ENCODE assay signal across 8 cellular contexts in genomic region chrX:135086197-135086854, GRCh38. TPM values are rescaled to one million over a fixed set of nuclear protein-coding genes. Genes with fewer than 3 reads are reported as not detected.
DNase-seq lines count a peak whose midpoint lies in the region; ATAC-seq and TF ChIP-seq lines count a peak whose summit lies in the region.

No MANE protein-coding gene starts in this region.

- CTCF ChIA-PET in activated naive CD4-positive, alpha-beta T cell treated with anti-CD3 and anti-CD28 coated beads for 36 hours (lab: Charles Lee), result interaction anchor here (0.6 to 2.1 kb wide), 9 partner anchors 10 to 129 kb away, joined by 3 to 11 read pairs (median 3); no protein-coding TSS in a partner anchor

- no peak overlapping the region for H3K27ac Mint-ChIP-seq in activated naive CD4-positive, alpha-beta T cell treated with anti-CD3 and anti-CD28 coated beads for 36 hours
- no peak overlapping the region for H3K27ac Mint-ChIP-seq in glutamatergic neuron (ENCODE audit: unreplicated experiment)

- no peaks in the 10 kb centered on the region for H3K9me3 Mint-ChIP-seq in activated naive CD4-positive, alpha-beta T cell treated with anti-CD3 and anti-CD28 coated beads for 36 hours
- H3K9me3 Mint-ChIP-seq in glutamatergic neuron (ENCODE audit: unreplicated experiment), result no peaks in the 10 kb centered on the region

- H3K4me3 Mint-ChIP-seq in activated naive CD4-positive, alpha-beta T cell treated with anti-CD3 and anti-CD28 coated beads for 36 hours, result no peak overlapping the region
- H3K4me3 Mint-ChIP-seq in glutamatergic neuron (ENCODE audit: unreplicated experiment), result peak overlapping the region; percentile 38

- ATAC-seq in GM19467 (IDR thresholded peaks at IDR 0.05; ENCODE audit: unreplicated experiment) (peak; percentile 85), HG03565 (IDR thresholded peaks at IDR 0.05; ENCODE audit: unreplicated experiment) (peak; percentile 64)

- TF ChIP-seq CTCF in glutamatergic neuron (IDR thresholded peaks at IDR 0.05; ENCODE audit: partially characterized antibody, unreplicated experiment), result peak; percentile 31

- no peaks in the 10 kb centered on the region for H3K27me3 Mint-ChIP-seq in activated naive CD4-positive, alpha-beta T cell treated with anti-CD3 and anti-CD28 coated beads for 36 hours (ENCODE audit: low read depth)
- H3K27me3 Mint-ChIP-seq in glutamatergic neuron (ENCODE audit: unreplicated experiment), result peaks cover 2% of the 10 kb centered on the region

- intact Hi-C loops in activated naive CD4-positive, alpha-beta T cell treated with anti-CD3 and anti-CD28 coated beads for 36 hours (cut with micrococcal nuclease), result loop anchor here (1.0 to 5.0 kb wide), 4 partner anchors 34 to 121 kb away; partner anchors contain the start of genes RTL8A and RTL8B
- intact Hi-C loops in posterior vena cava (cut with DNase I), result loop anchor here in 1 of 2 donors (5.0 kb wide), 1 partner anchor 124 kb away; no protein-coding TSS in a partner anchor

- peaks cover 3% of the 10 kb centered on the region for H3K4me1 Mint-ChIP-seq in activated naive CD4-positive, alpha-beta T cell treated with anti-CD3 and anti-CD28 coated beads for 36 hours (ENCODE audit: low read depth)
- peaks cover 4% of the 10 kb centered on the region for H3K4me1 Mint-ChIP-seq in glutamatergic neuron (ENCODE audit: low read depth, unreplicated experiment)

- no peaks in the 10 kb centered on the region for H3K36me3 Mint-ChIP-seq in activated naive CD4-positive, alpha-beta T cell treated with anti-CD3 and anti-CD28 coated beads for 36 hours (ENCODE audit: low read depth)
- H3K36me3 Mint-ChIP-seq in glutamatergic neuron (ENCODE audit: unreplicated experiment), result no peaks in the 10 kb centered on the region

- peak; percentile 39 for DNase-seq in Daoy (ENCODE audit: low read depth)
- peak; percentile 75 for DNase-seq in NCI-H774 (lab: John Stamatoyannopoulos, UW)
- peak; percentile 58 for DNase-seq in activated naive CD4-positive, alpha-beta T cell treated with anti-CD3 and anti-CD28 coated beads for 36 hours
- no peak for DNase-seq in glutamatergic neuron
- peak; percentile 75 for DNase-seq in renal cortical epithelial cell (ENCODE audit: low read depth)
- no peak for DNase-seq in posterior vena cava (ENCODE audit: low spot score)

RNA-seq across cellular contexts. Expression of gene SMIM10L2B, which starts 12.2 kb away (rescaled TPM):
- 0.29 TPM in 1 of 2 replicates, not detected in the other for total RNA-seq in Daoy (2014; rRNA removed; shearing (Covaris generic))
- under 1 TPM; 0.10 to 0.20 TPM for total RNA-seq in activated naive CD4-positive, alpha-beta T cell treated with anti-CD3 and anti-CD28 coated beads for 36 hours
- 10.5 TPM for total RNA-seq in glutamatergic neuron (ENCODE audit: unreplicated experiment)
- 1.1 and 2.1 TPM in 2 replicates for total RNA-seq in renal cortical epithelial cell
- 1 to 10 TPM; 1.7 to 3.2 TPM for total RNA-seq in posterior vena cava

RNA-seq across cellular contexts. Expression of gene ETDB, which starts 34.0 kb away (rescaled TPM):
- total RNA-seq in Daoy (2014; rRNA removed; shearing (Covaris generic)), result not detected in 2 replicates
- total RNA-seq in activated naive CD4-positive, alpha-beta T cell treated with anti-CD3 and anti-CD28 coated beads for 36 hours, result not detected
- total RNA-seq in glutamatergic neuron (ENCODE audit: unreplicated experiment) (not detected), renal cortical epithelial cell (not detected in 2 replicates), posterior vena cava (not detected)

RNA-seq across cellular contexts. Expression of gene RTL8A, which starts 34.4 kb away (rescaled TPM):
- 1.2 and 9.8 TPM in 2 replicates for total RNA-seq in Daoy (2014; rRNA removed; shearing (Covaris generic))
- total RNA-seq in activated naive CD4-positive, alpha-beta T cell treated with anti-CD3 and anti-CD28 coated beads for 36 hours, result 1 to 10 TPM; 7.9 to 8.5 TPM
- total RNA-seq in glutamatergic neuron (ENCODE audit: unreplicated experiment) (66.9 TPM), renal cortical epithelial cell (3.6 and 5.0 TPM in 2 replicates), posterior vena cava (10 to 100 TPM; 41.9 to 47.4 TPM)

RNA-seq across cellular contexts. Expression of gene RTL8C, which starts 54.2 kb away (rescaled TPM):
- 11.5 and 17.0 TPM in 2 replicates for total RNA-seq in Daoy (2014; rRNA removed; shearing (Covaris generic))
- 10 to 100 TPM; 16.0 to 19.9 TPM for total RNA-seq in activated naive CD4-positive, alpha-beta T cell treated with anti-CD3 and anti-CD28 coated beads for 36 hours
- total RNA-seq in glutamatergic neuron (ENCODE audit: unreplicated experiment) (297 TPM), renal cortical epithelial cell (16.3 and 41.6 TPM in 2 replicates), posterior vena cava (100 to 1,000 TPM; 150 to 155 TPM)

Comparison
In these comparisons a context has a peak if more than half of its experiments do, and no peak if none do; other contexts are left out.
1. DNase-seq: peak in Daoy (single experiment), NCI-H774 (single experiment), activated naive CD4-positive, alpha-beta T cell treated with anti-CD3 and anti-CD28 coated beads for 36 hours (single experiment) and renal cortical epithelial cell (single experiment); none in glutamatergic neuron (single experiment) and posterior vena cava (single experiment).